17 cellular contexts compared by ENCODE assay signal in genomic region chr10:28020993-28021982, GRCh38. TPM values are rescaled to one million over a fixed set of nuclear protein-coding genes. Genes with fewer than 3 reads are reported as not detected.
"Had no signal": no experiment of that assay in that cellular context is flagged by ENCODE, and none has a peak within 500 bp of the region (broad histone marks: within the 10 kb centered on the region; RNA-seq: fewer than 3 reads in every experiment).

No MANE protein-coding gene starts in this region.

- H3K4me1 Mint-ChIP-seq: activated CD4-positive, alpha-beta memory T cell treated with anti-CD3 and anti-CD28 coated beads, Interleukin-2, amount 10 ng/mL, durations not matched to agents 7 days and 5 days; activated CD4-positive, alpha-beta T cell treated with anti-CD3 and anti-CD28 coated beads for 36 hours; naive B cell; stimulated activated memory B cell treated with anti-CD40 and anti-IgM and Interleukin-4, amounts not matched to agents 10 μg/mL and 1 μg/mL and 100 μg/mL, for 72 hours had no signal

- H3K9me3 ChIP-seq: pancreas had no signal

- H3K36me3 Mint-ChIP-seq: activated naive CD4-positive, alpha-beta T cell treated with anti-CD3 and anti-CD28 coated beads, Interleukin-2, amount 10 ng/mL, durations not matched to agents 7 days and 5 days; naive B cell; neural progenitor cell; stimulated activated memory B cell treated with anti-CD40 and anti-IgM and Interleukin-4, amounts not matched to agents 10 μg/mL and 1 μg/mL and 100 μg/mL, for 72 hours; type B pancreatic cell had no signal

- H3K9ac ChIP-seq: neural progenitor cell had no signal

- H2AFZ ChIP-seq: neural progenitor cell had no signal

- H3K4me1 ChIP-seq: neural progenitor cell, pancreas had no signal

- H3K4me3 Mint-ChIP-seq: activated CD4-positive, alpha-beta memory T cell treated with anti-CD3 and anti-CD28 coated beads, Interleukin-2, amount 10 ng/mL, durations not matched to agents 7 days and 5 days; activated CD4-positive, alpha-beta T cell treated with anti-CD3 and anti-CD28 coated beads for 36 hours; activated naive CD4-positive, alpha-beta T cell treated with anti-CD3 and anti-CD28 coated beads, Interleukin-2, amount 10 ng/mL, durations not matched to agents 7 days and 5 days; activated T-cell treated with anti-CD3 and anti-CD28 coated beads, Interleukin-2, amount 50 U/mL, for 24 hours; endodermal cell; naive B cell; neural progenitor cell; stimulated activated memory B cell treated with anti-CD40 and anti-IgM and Interleukin-4, amounts not matched to agents 10 μg/mL and 1 μg/mL and 100 μg/mL, for 72 hours; type B pancreatic cell had no signal

- DNase-seq: activated CD4-positive, alpha-beta memory T cell treated with anti-CD3 and anti-CD28 coated beads, Interleukin-2, amount 10 ng/mL, durations not matched to agents 7 days and 5 days; activated CD4-positive, alpha-beta T cell treated with anti-CD3 and anti-CD28 coated beads for 36 hours; activated naive CD4-positive, alpha-beta T cell treated with anti-CD3 and anti-CD28 coated beads, Interleukin-2, amount 10 ng/mL, durations not matched to agents 7 days and 5 days; activated T-cell treated with anti-CD3 and anti-CD28 coated beads, Interleukin-2, amount 50 U/mL, for 24 hours; dorsolateral prefrontal cortex; endodermal cell; islet precursor cell; midbrain; naive B cell; pancreas; stimulated activated CD4-positive, alpha-beta T cell treated with anti-CD3 and anti-CD28 coated beads, Interleukin-2, amount 100 ng/mL, for 48 hours; WERI-Rb-1 had no signal

- ATAC-seq: activated CD4-positive, alpha-beta T cell treated with anti-CD3 and anti-CD28 coated beads for 36 hours; pancreas; stimulated activated memory B cell treated with anti-CD40 and anti-IgM and Interleukin-4, amounts not matched to agents 10 μg/mL and 1 μg/mL and 100 μg/mL, for 72 hours had no signal

- H3K4me3 ChIP-seq: cardiac muscle cell, dorsolateral prefrontal cortex, lung, neural progenitor cell, pancreas had no signal

- H3K9me3 Mint-ChIP-seq: activated CD4-positive, alpha-beta memory T cell treated with anti-CD3 and anti-CD28 coated beads, Interleukin-2, amount 10 ng/mL, durations not matched to agents 7 days and 5 days; activated naive CD4-positive, alpha-beta T cell treated with anti-CD3 and anti-CD28 coated beads, Interleukin-2, amount 10 ng/mL, durations not matched to agents 7 days and 5 days; activated T-cell treated with anti-CD3 and anti-CD28 coated beads, Interleukin-2, amount 50 U/mL, for 24 hours; endodermal cell; naive B cell; neural progenitor cell; stimulated activated memory B cell treated with anti-CD40 and anti-IgM and Interleukin-4, amounts not matched to agents 10 μg/mL and 1 μg/mL and 100 μg/mL, for 72 hours; type B pancreatic cell had no signal

- H3K27me3 ChIP-seq: cardiac muscle cell, neural progenitor cell, pancreas had no signal

- H3K27ac Mint-ChIP-seq: activated CD4-positive, alpha-beta memory T cell treated with anti-CD3 and anti-CD28 coated beads, Interleukin-2, amount 10 ng/mL, durations not matched to agents 7 days and 5 days; activated CD4-positive, alpha-beta T cell treated with anti-CD3 and anti-CD28 coated beads for 36 hours; activated naive CD4-positive, alpha-beta T cell treated with anti-CD3 and anti-CD28 coated beads, Interleukin-2, amount 10 ng/mL, durations not matched to agents 7 days and 5 days; activated T-cell treated with anti-CD3 and anti-CD28 coated beads, Interleukin-2, amount 50 U/mL, for 24 hours; endodermal cell; neural progenitor cell; stimulated activated memory B cell treated with anti-CD40 and anti-IgM and Interleukin-4, amounts not matched to agents 10 μg/mL and 1 μg/mL and 100 μg/mL, for 72 hours; type B pancreatic cell had no signal

- H3K4me2 ChIP-seq: neural progenitor cell had no signal

- H3K36me3 ChIP-seq: cardiac muscle cell, neural progenitor cell, pancreas, WERI-Rb-1 had no signal

- H3K27ac ChIP-seq: cardiac muscle cell, dorsolateral prefrontal cortex, neural progenitor cell, pancreas, WERI-Rb-1 had no signal

RNA-seq across cellular contexts. Expression of gene ODAD2, which starts 22.4 kb away (rescaled TPM):
- total RNA-seq: activated CD4-positive, alpha-beta memory T cell treated with anti-CD3 and anti-CD28 coated beads, Interleukin-2, amount 10 ng/mL, durations not matched to agents 7 days and 5 days had no signal
